In the genomic region with DNA sequence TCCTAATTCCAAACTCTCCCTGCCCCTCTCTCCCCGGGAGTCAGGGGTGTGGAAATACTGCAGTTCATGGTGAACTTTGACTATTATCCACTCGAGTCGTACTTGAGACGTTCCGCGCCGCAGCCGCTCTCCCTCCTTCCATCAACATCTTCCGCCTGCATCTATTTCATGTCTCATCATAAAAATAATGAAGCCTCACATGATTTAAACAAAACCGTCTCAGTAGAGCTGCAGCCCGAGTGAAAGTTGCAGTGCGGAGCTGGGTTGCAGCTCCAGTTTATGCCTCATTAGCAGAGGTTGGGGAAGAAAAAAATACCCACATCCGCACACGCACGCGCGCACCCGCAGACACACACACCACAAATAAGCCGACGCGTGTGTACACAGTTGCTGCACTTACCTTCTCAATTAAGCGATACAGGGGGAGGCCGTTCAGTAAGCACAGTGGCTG, we compare ENCODE assay signal across 10 cellular contexts. TPM values are rescaled to one million over a fixed set of nuclear protein-coding genes. Genes with fewer than 3 reads are reported as not detected.
DNase-seq lines count a peak whose midpoint lies in the region; ATAC-seq and TF ChIP-seq lines count a peak whose summit lies in the region.
"Had no signal": no experiment of that assay in that cellular context is flagged by ENCODE, and none has a peak within 500 bp of the region (broad histone marks: within the 10 kb centered on the region; RNA-seq: fewer than 3 reads in every experiment).

No MANE protein-coding gene starts in this region.

- DNase-seq in NCI-H82 (lab: John Stamatoyannopoulos, UW) (peak; percentile 61), NCI-H82 treated with DMSO at 0.1 percent for 48 hours (lab: John Stamatoyannopoulos, UW; ENCODE audit: unreplicated experiment) (no peak), RPMI7951 (ENCODE audit: low read depth) (peak; percentile 0), cardiac muscle cell (ENCODE audit: low read depth in 1 of 2, low spot score in 1 of 2) (peak; percentile 34 to 53), sciatic nerve (ENCODE audit: low spot score) (no peak), A172 (ENCODE audit: low spot score) (no peak)

- no peaks in the 10 kb centered on the region for H3K9me3 ChIP-seq in cardiac muscle cell (ENCODE audit: low read depth)

- ATAC-seq in sciatic nerve, result peak; percentile 65
- ATAC-seq in GM21825 (IDR thresholded peaks at IDR 0.05; ENCODE audit: unreplicated experiment), result no peak
- no peak for ATAC-seq in HG03432 (IDR thresholded peaks at IDR 0.05; ENCODE audit: unreplicated experiment)

- peaks cover 25% of the 10 kb centered on the region for H3K4me1 ChIP-seq in cardiac muscle cell (ENCODE audit: low read depth)
- H3K4me1 ChIP-seq: BLaER1 treated with 17β-estradiol and CSF1 and Interleukin-3, amounts not matched to agents 10 nM and 100 nM had no signal

- H3K4me3 ChIP-seq in cardiac muscle cell, result peak overlapping the region; percentile 86
- H3K4me3 ChIP-seq: BLaER1 treated with 17β-estradiol and CSF1 and Interleukin-3, amounts not matched to agents 10 nM and 100 nM had no signal

- peak overlapping the region; percentile 58 for H3K27ac ChIP-seq in cardiac muscle cell
- H3K27ac ChIP-seq: BLaER1 treated with 17β-estradiol and CSF1 and Interleukin-3, amounts not matched to agents 10 nM and 100 nM; VCaP had no signal

- peaks cover 36% of the 10 kb centered on the region for H3K27me3 ChIP-seq in cardiac muscle cell

- no peak for TF ChIP-seq CTCF in cardiac muscle cell (IDR thresholded peaks at IDR 0.05; ENCODE audit: low read depth, low read length)

- intact Hi-C loops in sciatic nerve (cut with DNase I), result no loop called here

- H3K36me3 ChIP-seq in cardiac muscle cell, result no peaks in the 10 kb centered on the region
- H3K36me3 ChIP-seq: BLaER1 treated with 17β-estradiol and CSF1 and Interleukin-3, amounts not matched to agents 10 nM and 100 nM had no signal

RNA-seq across cellular contexts. Expression of gene LMO3, which starts 0.3 kb away (rescaled TPM):
- not detected in 2 replicates for total RNA-seq in RPMI7951 (2014; rRNA removed; shearing (Covaris generic))
- 26.2 and 29.3 TPM in 2 replicates for total RNA-seq in cardiac muscle cell
- 12.2 and 37.6 TPM in 2 replicates for polyA plus RNA-seq in cardiac muscle cell
- 26.2 TPM for total RNA-seq in sciatic nerve
- total RNA-seq in A172 (2014; rRNA removed; shearing (Covaris generic)), result not detected in 2 replicates

Comparison
In these comparisons a context has a peak if more than half of its experiments do, and no peak if none do; other contexts are left out.
1. DNase-seq: peak in NCI-H82 (single experiment), RPMI7951 (single experiment) and cardiac muscle cell (2 of 2); none in NCI-H82 treated with DMSO at 0.1 percent for 48 hours (single experiment), sciatic nerve (single experiment) and A172 (single experiment).
2. RNA of gene LMO3, which starts 0.3 kb away (total RNA-seq): 26.2 to 29.3 TPM in cardiac muscle cell and 26.2 TPM in sciatic nerve (single experiment); not detected in RPMI7951 and not detected in A172; every median in the first group is over 10 times any median in the second.